In genomic region chr6:96015321-96015790, GRCh38 we compare ENCODE assay signal across 10 cellular contexts. TPM values are rescaled to one million over a fixed set of nuclear protein-coding genes. Genes with fewer than 3 reads are reported as not detected.
DNase-seq lines count a peak whose midpoint lies in the region; ATAC-seq, FAIRE-seq and TF ChIP-seq lines count a peak whose summit lies in the region.
"Had no signal": no experiment of that assay in that cellular context is flagged by ENCODE, and none has a peak within 500 bp of the region (broad histone marks: within the 10 kb centered on the region; RNA-seq: fewer than 3 reads in every experiment).

No MANE protein-coding gene starts in this region.

- no peaks in the 10 kb centered on the region for H3K79me2 ChIP-seq in trophoblast cell (ENCODE audit: control insufficient read depth, insufficient read depth, low read length, poor library complexity)

- no peaks in the 10 kb centered on the region for H3K36me3 ChIP-seq in trophoblast cell (ENCODE audit: control insufficient read depth in 1 of 2, insufficient read depth in 2 of 2, low read length in 2 of 2)
- H3K36me3 ChIP-seq: tibial artery had no signal

- no peak overlapping the region for H3K23ac ChIP-seq in trophoblast cell (ENCODE audit: low read length)

- DNase-seq in NCI-H446 (lab: John Stamatoyannopoulos, UW) (peak; percentile 94 to 95), frontal cortex (ENCODE audit: low spot score in 2 of 2) (peak; percentile 37 to 46), trophoblast cell (no peak), H4 (ENCODE audit: low spot score) (no peak), cardiac septum (ENCODE audit: low spot score) (no peak)
- DNase-seq in activated T-cell treated with anti-CD3 and anti-CD28 coated beads, Interleukin-2, amount 50 U/mL, for 1 hour: no peak
- no peak for DNase-seq in activated naive CD8-positive, alpha-beta T cell treated with anti-CD3 and anti-CD28 coated beads, Interleukin-2, amount 50 U/mL, for 24 hours
- DNase-seq: tibial artery had no signal

- peak; percentile 65 for ATAC-seq in GM18505 (IDR thresholded peaks at IDR 0.05; ENCODE audit: unreplicated experiment)
- ATAC-seq in activated naive CD8-positive, alpha-beta T cell treated with anti-CD3 and anti-CD28 coated beads, Interleukin-2, amount 50 U/mL, for 24 hours: no peak

- no peak overlapping the region for H3K27ac Mint-ChIP-seq in activated naive CD8-positive, alpha-beta T cell treated with anti-CD3 and anti-CD28 coated beads, Interleukin-2, amount 50 U/mL, for 24 hours

- no peak overlapping the region for H3K4me3 Mint-ChIP-seq in activated naive CD8-positive, alpha-beta T cell treated with anti-CD3 and anti-CD28 coated beads, Interleukin-2, amount 50 U/mL, for 24 hours

- H2BK12ac ChIP-seq in trophoblast cell (ENCODE audit: low read length): no peak overlapping the region

- H4K8ac ChIP-seq in trophoblast cell (ENCODE audit: low read depth, low read length): peak overlapping the region; percentile 52

- no peaks in the 10 kb centered on the region for H3K27me3 ChIP-seq in trophoblast cell (ENCODE audit: insufficient read depth, low read length)

- FAIRE-seq in frontal cortex (lab: Jason Lieb, UNC): no peak
- FAIRE-seq: G401.6 had no signal

- no peaks in the 10 kb centered on the region for H3K79me1 ChIP-seq in trophoblast cell (ENCODE audit: low read length)

- no peak overlapping the region for H2BK5ac ChIP-seq in trophoblast cell (ENCODE audit: low read depth, low read length, poor library complexity)

- H3K4me2 ChIP-seq in trophoblast cell (ENCODE audit: low read length): peak overlapping the region; percentile 90

- TF ChIP-seq POLR2A in GM18505 (IDR thresholded peaks at IDR 0.05; ENCODE audit: borderline replicate concordance, extremely low read depth, insufficient read depth, insufficient read length): no peak

- H3K9me3 ChIP-seq in trophoblast cell (ENCODE audit: insufficient read depth, low read depth, low read length): no peaks in the 10 kb centered on the region
- H3K9me3 ChIP-seq: tibial artery had no signal

- H2AK5ac ChIP-seq in trophoblast cell (ENCODE audit: low read length): no peak overlapping the region

- intact Hi-C loops in cardiac septum (cut with DNase I): no loop called here

- H3K4me1 ChIP-seq in trophoblast cell (ENCODE audit: control insufficient read depth in 1 of 2, insufficient read depth in 2 of 2, low read length in 2 of 2): peaks cover 5 to 8% of the 10 kb centered on the region in 2 experiments

- H3K4me1 Mint-ChIP-seq in activated naive CD8-positive, alpha-beta T cell treated with anti-CD3 and anti-CD28 coated beads, Interleukin-2, amount 50 U/mL, for 24 hours: no peaks in the 10 kb centered on the region

- H3K18ac ChIP-seq in trophoblast cell (ENCODE audit: low read length): peak overlapping the region; percentile 51

- peak overlapping the region; percentile 79 for H3K4me3 ChIP-seq in trophoblast cell (ENCODE audit: low read depth, low read length)

- no peak overlapping the region for H3K27ac ChIP-seq in trophoblast cell (ENCODE audit: low read depth, low read length)
- H3K27ac ChIP-seq: tibial artery had no signal

- H3K36me3 Mint-ChIP-seq in activated naive CD8-positive, alpha-beta T cell treated with anti-CD3 and anti-CD28 coated beads, Interleukin-2, amount 50 U/mL, for 24 hours (ENCODE audit: low read depth): no peaks in the 10 kb centered on the region

- H2AFZ ChIP-seq in trophoblast cell (ENCODE audit: insufficient read depth, low read length, poor library complexity): peak overlapping the region; percentile 69

- no peak overlapping the region for H2BK120ac ChIP-seq in trophoblast cell (ENCODE audit: insufficient read depth, low read length, poor library complexity)

- no peak overlapping the region for H3K4ac ChIP-seq in trophoblast cell (ENCODE audit: low read depth, low read length)

- no peaks in the 10 kb centered on the region for H3K9me3 Mint-ChIP-seq in activated naive CD8-positive, alpha-beta T cell treated with anti-CD3 and anti-CD28 coated beads, Interleukin-2, amount 50 U/mL, for 24 hours

- WGBS in trophoblast cell (ENCODE audit: extremely low coverage, insufficient coverage, insufficient read length): no CpG with 5 or more reads among the region's 26 CpGs

- no peak overlapping the region for H4K91ac ChIP-seq in trophoblast cell (ENCODE audit: low read depth, low read length)

- H3K27me3 Mint-ChIP-seq in activated naive CD8-positive, alpha-beta T cell treated with anti-CD3 and anti-CD28 coated beads, Interleukin-2, amount 50 U/mL, for 24 hours: peaks cover 31% of the 10 kb centered on the region

- no peak overlapping the region for H4K12ac ChIP-seq in trophoblast cell (ENCODE audit: low read depth, low read length)

- H3K14ac ChIP-seq in trophoblast cell (ENCODE audit: low read length): no peak overlapping the region

- no peak overlapping the region for H3K9ac ChIP-seq in trophoblast cell (ENCODE audit: low read length)

RNA-seq across cellular contexts. Expression of gene FUT9, which starts 0.4 kb away (rescaled TPM):
- 55.8 TPM for total RNA-seq in frontal cortex
- 0.71 and 0.78 TPM in 2 replicates for polyA plus RNA-seq in trophoblast cell (2013)
- 0.02 TPM in 1 of 2 replicates, not detected in the other for total RNA-seq in H4 (2014; rRNA removed; shearing (Covaris generic))
- total RNA-seq in cardiac septum: 0.03 TPM

Comparison
In these comparisons a context has a peak if more than half of its experiments do, and no peak if none do; other contexts are left out.
1. DNase-seq: peak in NCI-H446 (2 of 2) and frontal cortex (2 of 2); none in trophoblast cell (0 of 2), H4 (single experiment), activated T-cell treated with anti-CD3 and anti-CD28 coated beads, Interleukin-2, amount 50 U/mL, for 1 hour (single experiment), cardiac septum (single experiment) and activated naive CD8-positive, alpha-beta T cell treated with anti-CD3 and anti-CD28 coated beads, Interleukin-2, amount 50 U/mL, for 24 hours (single experiment).
2. RNA of gene FUT9, which starts 0.4 kb away (total RNA-seq): 55.8 TPM in frontal cortex (single experiment); 0.03 TPM in cardiac septum (single experiment) and 0.02 TPM in H4; every median in the first group is over 10 times any median in the second.